Comparison of ENCODE assay signal across 1 cellular context in the genomic region with DNA sequence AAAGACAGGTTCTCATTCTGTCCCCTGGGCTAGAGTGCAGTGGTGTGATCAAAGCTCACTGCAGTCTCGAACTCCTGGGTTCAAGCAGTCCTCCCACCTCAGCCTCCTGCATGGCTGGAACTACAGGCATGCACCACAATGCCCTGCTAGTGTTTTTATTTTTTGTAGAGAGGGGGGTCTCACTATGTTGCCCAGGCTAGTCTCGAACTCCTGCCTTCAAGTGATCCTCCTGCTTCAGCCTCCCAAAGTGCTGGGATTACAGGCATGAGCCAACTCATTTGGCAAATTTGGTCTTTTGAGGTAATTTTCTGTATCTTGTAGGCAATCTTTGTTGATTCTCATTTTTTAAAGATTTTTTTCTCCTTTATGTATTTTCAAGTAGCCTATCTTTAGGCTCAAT.
TF ChIP-seq lines count a peak whose summit lies in the region.

No MANE protein-coding gene starts in this region.

TF ChIP-seq in H1, 55 proteins besides CTCF, POLR2A, EP300 and RAD21:
- no peak for TF ChIP-seq ZNF274 (IDR thresholded peaks at IDR 0.05; ENCODE audit: borderline replicate concordance, extremely low read depth, low read length)
- TF ChIP-seq, protein P1, sequence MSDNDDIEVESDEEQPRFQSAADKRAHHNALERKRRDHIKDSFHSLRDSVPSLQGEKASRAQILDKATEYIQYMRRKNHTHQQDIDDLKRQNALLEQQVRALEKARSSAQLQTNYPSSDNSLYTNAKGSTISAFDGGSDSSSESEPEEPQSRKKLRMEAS (IDR thresholded peaks at IDR 0.05), result no peak
- no peak for TF ChIP-seq PHF8 (conservative IDR thresholded peaks at IDR 0.05; ENCODE audit: low read depth, low read length)
- TF ChIP-seq, protein P2, sequence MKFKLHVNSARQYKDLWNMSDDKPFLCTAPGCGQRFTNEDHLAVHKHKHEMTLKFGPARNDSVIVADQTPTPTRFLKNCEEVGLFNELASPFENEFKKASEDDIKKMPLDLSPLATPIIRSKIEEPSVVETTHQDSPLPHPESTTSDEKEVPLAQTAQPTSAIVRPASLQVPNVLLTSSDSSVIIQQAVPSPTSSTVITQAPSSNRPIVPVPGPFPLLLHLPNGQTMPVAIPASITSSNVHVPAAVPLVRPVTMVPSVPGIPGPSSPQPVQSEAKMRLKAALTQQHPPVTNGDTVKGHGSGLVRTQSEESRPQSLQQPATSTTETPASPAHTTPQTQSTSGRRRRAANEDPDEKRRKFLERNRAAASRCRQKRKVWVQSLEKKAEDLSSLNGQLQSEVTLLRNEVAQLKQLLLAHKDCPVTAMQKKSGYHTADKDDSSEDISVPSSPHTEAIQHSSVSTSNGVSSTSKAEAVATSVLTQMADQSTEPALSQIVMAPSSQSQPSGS (IDR thresholded peaks at IDR 0.05; ENCODE audit: low read length), result no peak
- no peak for TF ChIP-seq TCF12 (IDR thresholded peaks at IDR 0.05; ENCODE audit: low read depth, low read length)
